In the genomic region with DNA sequence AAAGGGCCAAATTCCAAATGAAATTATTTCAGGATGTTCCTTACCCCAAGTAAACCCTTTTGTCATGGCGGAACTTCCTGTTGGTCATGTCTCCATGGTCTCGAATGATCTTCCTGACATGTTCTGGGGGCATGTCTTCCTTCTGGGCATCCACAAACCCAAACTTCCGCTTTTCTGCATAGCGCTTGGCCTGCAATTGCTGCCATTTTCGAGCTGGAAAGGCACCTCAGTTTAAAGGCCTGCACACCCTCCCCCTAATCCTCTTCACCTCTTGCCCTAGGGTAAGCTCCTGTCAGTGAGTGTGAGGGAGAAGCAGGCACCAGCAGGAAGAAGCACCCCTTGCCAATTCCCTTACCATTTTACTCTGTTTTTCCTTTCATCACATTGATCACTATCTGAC, we compare ENCODE assay signal across 8 cellular contexts. TPM values are rescaled to one million over a fixed set of nuclear protein-coding genes. Genes with fewer than 3 reads are reported as not detected.
DNase-seq lines count a peak whose midpoint lies in the region; ATAC-seq, FAIRE-seq and TF ChIP-seq lines count a peak whose summit lies in the region.

No MANE protein-coding gene starts in this region.

- CTCF ChIA-PET in naive thymus-derived CD4-positive, alpha-beta T cell (lab: Charles Lee): interaction anchor here (0.7 to 1.9 kb wide), 7 partner anchors 14 to 375 kb away, joined by 3 to 7 read pairs (median 4); no protein-coding TSS in a partner anchor

- H3K36me3 ChIP-seq in BE2C (peaks cover 44% of the 10 kb centered on the region), MG63 (peaks cover 44% of the 10 kb centered on the region)
- H3K36me3 ChIP-seq in naive thymus-derived CD4-positive, alpha-beta T cell (ENCODE audit: control insufficient read depth in 2 of 3, insufficient read depth in 3 of 3, low read length in 3 of 3): peaks cover 40 to 56% (median 40%) of the 10 kb centered on the region in 3 experiments

- peak overlapping the region; percentile 95 to 100 (median 98) for H3K27ac Mint-ChIP-seq in naive thymus-derived CD4-positive, alpha-beta T cell

- DNase-seq in BE2C (no peak), MG63 (no peak), cardiac fibroblast (ENCODE audit: low read depth in 2 of 2) (no peak), SKM-1 treated with dmso at 0.1 percent for 144 hours (lab: John Stamatoyannopoulos, UW; ENCODE audit: unreplicated experiment) (no peak), ACHN (no peak), left lobe of liver (ENCODE audit: low spot score) (no peak), D721Med (ENCODE audit: insufficient read length, low spot score) (no peak)
- no peak for DNase-seq in naive thymus-derived CD4-positive, alpha-beta T cell

- intact Hi-C loops in naive thymus-derived CD4-positive, alpha-beta T cell (cut with micrococcal nuclease): no loop called here

- H3K36me3 Mint-ChIP-seq in naive thymus-derived CD4-positive, alpha-beta T cell: peaks cover 13 to 47% (median 38%) of the 10 kb centered on the region in 5 donors

- H3K9me3 ChIP-seq in BE2C (no peaks in the 10 kb centered on the region), MG63 (no peaks in the 10 kb centered on the region)
- no peaks in the 10 kb centered on the region for H3K9me3 ChIP-seq in naive thymus-derived CD4-positive, alpha-beta T cell (ENCODE audit: control insufficient read depth in 2 of 3, low read length in 3 of 3)

- peak overlapping the region; percentile 100 for H3K27ac ChIP-seq in naive thymus-derived CD4-positive, alpha-beta T cell (ENCODE audit: low read depth, low read length)

- H3K4me1 ChIP-seq in BE2C: no peaks in the 10 kb centered on the region
- H3K4me1 ChIP-seq in naive thymus-derived CD4-positive, alpha-beta T cell (ENCODE audit: control insufficient read depth in 2 of 2, insufficient read depth in 2 of 2, low read length in 2 of 2): peaks cover 10 to 24% of the 10 kb centered on the region in 2 donors

- H3K27me3 ChIP-seq in BE2C (no peaks in the 10 kb centered on the region), MG63 (no peaks in the 10 kb centered on the region)
- no peaks in the 10 kb centered on the region for H3K27me3 ChIP-seq in naive thymus-derived CD4-positive, alpha-beta T cell (ENCODE audit: control insufficient read depth in 2 of 2, insufficient read depth in 2 of 2, low read length in 2 of 2)

- peak overlapping the region; percentile 89 to 100 (median 97) for H3K4me3 Mint-ChIP-seq in naive thymus-derived CD4-positive, alpha-beta T cell

- no peak for ATAC-seq in naive thymus-derived CD4-positive, alpha-beta T cell
- ATAC-seq in left lobe of liver: no peak

- POLR2A ChIA-PET in naive thymus-derived CD4-positive, alpha-beta T cell (lab: Charles Lee): interaction anchor here (0.5 to 2.6 kb wide), 19 partner anchors 10 to 583 kb away, joined by 3 to 32 read pairs (median 4); a partner anchor contains a TSS

- no peaks in the 10 kb centered on the region for H3K9me3 Mint-ChIP-seq in naive thymus-derived CD4-positive, alpha-beta T cell

- FAIRE-seq in D721Med (lab: Jason Lieb, UNC): no peak

- in situ Hi-C loops in ACHN (cut with HindIII; ENCODE audit: low pct_ligation_motif_present, low pct_unique_long_range_greater_than_20kb, low sequenced_read_pairs): no loop called here

- H3K4me1 Mint-ChIP-seq in naive thymus-derived CD4-positive, alpha-beta T cell: peaks cover 34 to 60% (median 51%) of the 10 kb centered on the region in 7 donors

- peak overlapping the region; percentile 85 for H3K4me3 ChIP-seq in BE2C (ENCODE audit: low read depth, low read length)
- H3K4me3 ChIP-seq in MG63: peak overlapping the region; percentile 90
- peak overlapping the region; percentile 69 to 88 for H3K4me3 ChIP-seq in cardiac fibroblast (replicated peaks in 1 of 2; ENCODE audit: low read depth in 2 of 2, low read length in 2 of 2)
- peak overlapping the region; percentile 96 for H3K4me3 ChIP-seq in naive thymus-derived CD4-positive, alpha-beta T cell (ENCODE audit: low read length)

- H3K27me3 Mint-ChIP-seq in naive thymus-derived CD4-positive, alpha-beta T cell: no peaks in the 10 kb centered on the region

- TF ChIP-seq CTCF in BE2C (IDR thresholded peaks at IDR 0.05; ENCODE audit: low read depth, low read length): no peak
- no peak for TF ChIP-seq CTCF in cardiac fibroblast (IDR thresholded peaks at IDR 0.05; ENCODE audit: low read depth, low read length)
- TF ChIP-seq CTCF in D721Med (IDR thresholded peaks at IDR 0.05; ENCODE audit: insufficient read depth, missing control alignments): no peak

RNA-seq across cellular contexts. Expression of a gene that starts 1.2 kb away (rescaled TPM):
- 679 TPM for polyA plus RNA-seq in BE2C (2012; ENCODE audit: insufficient read depth, insufficient read length, low read depth)
- total RNA-seq in MG63 (2014; rRNA removed; shearing (Covaris generic); ENCODE audit: low replicate concordance): 80.5 and 100 TPM in 2 replicates
- 100 to 1,000 TPM; 388 to 554 (median 460) TPM for total RNA-seq in naive thymus-derived CD4-positive, alpha-beta T cell
- polyA plus RNA-seq in naive thymus-derived CD4-positive, alpha-beta T cell: 100 to 1,000 TPM; 167 to 272 TPM
- 97.8 TPM for total RNA-seq in left lobe of liver

RNA-seq across cellular contexts. Expression of a gene that starts 26.7 kb away (rescaled TPM):
- 0.15 TPM for polyA plus RNA-seq in BE2C (2012; ENCODE audit: insufficient read depth, insufficient read length, low read depth)
- 0.37 and 0.59 TPM in 2 replicates for total RNA-seq in MG63 (2014; rRNA removed; shearing (Covaris generic); ENCODE audit: low replicate concordance)
- total RNA-seq in naive thymus-derived CD4-positive, alpha-beta T cell: under 1 TPM in 4 of 5 experiments, not detected in 1; 0.05 to 0.49 (median 0.08) TPM
- not detected for polyA plus RNA-seq in naive thymus-derived CD4-positive, alpha-beta T cell
- 4.2 TPM for total RNA-seq in left lobe of liver

RNA-seq across cellular contexts. Expression of a gene that starts 33.8 kb away (rescaled TPM):
- 1.1 TPM for polyA plus RNA-seq in BE2C (2012; ENCODE audit: insufficient read depth, insufficient read length, low read depth)
- 4.6 TPM in 1 of 2 replicates, not detected in the other for total RNA-seq in MG63 (2014; rRNA removed; shearing (Covaris generic); ENCODE audit: low replicate concordance)
- 1 to 10 TPM; 2.1 to 8.7 (median 3.0) TPM for total RNA-seq in naive thymus-derived CD4-positive, alpha-beta T cell
- polyA plus RNA-seq in naive thymus-derived CD4-positive, alpha-beta T cell: 1 to 10 TPM; 2.4 to 3.4 TPM
- 20.9 TPM for total RNA-seq in left lobe of liver

RNA-seq across cellular contexts. Expression of a gene that starts 38.0 kb away (rescaled TPM):
- 0.17 TPM for polyA plus RNA-seq in BE2C (2012; ENCODE audit: insufficient read depth, insufficient read length, low read depth)
- total RNA-seq in MG63 (2014; rRNA removed; shearing (Covaris generic); ENCODE audit: low replicate concordance): not detected in 2 replicates
- 1 to 10 TPM; 1.2 to 9.0 (median 2.3) TPM for total RNA-seq in naive thymus-derived CD4-positive, alpha-beta T cell
- polyA plus RNA-seq in naive thymus-derived CD4-positive, alpha-beta T cell: under 1 TPM in 1 of 2 donors, not detected in 1; 0.06 TPM
- total RNA-seq in left lobe of liver: 12.5 TPM

RNA-seq across cellular contexts. Expression of a gene that starts 41.0 kb away (rescaled TPM):
- 11.3 TPM for polyA plus RNA-seq in BE2C (2012; ENCODE audit: insufficient read depth, insufficient read length, low read depth)
- 7.2 and 20.3 TPM in 2 replicates for total RNA-seq in MG63 (2014; rRNA removed; shearing (Covaris generic); ENCODE audit: low replicate concordance)
- total RNA-seq in naive thymus-derived CD4-positive, alpha-beta T cell: 10 to 100 TPM; 30.7 to 55.1 (median 38.3) TPM
- polyA plus RNA-seq in naive thymus-derived CD4-positive, alpha-beta T cell: 10 to 100 TPM in 1 of 2 donors, 1 to 10 TPM in 1; 9.8 to 25.5 TPM
- 27.0 TPM for total RNA-seq in left lobe of liver
